In the genomic region with DNA sequence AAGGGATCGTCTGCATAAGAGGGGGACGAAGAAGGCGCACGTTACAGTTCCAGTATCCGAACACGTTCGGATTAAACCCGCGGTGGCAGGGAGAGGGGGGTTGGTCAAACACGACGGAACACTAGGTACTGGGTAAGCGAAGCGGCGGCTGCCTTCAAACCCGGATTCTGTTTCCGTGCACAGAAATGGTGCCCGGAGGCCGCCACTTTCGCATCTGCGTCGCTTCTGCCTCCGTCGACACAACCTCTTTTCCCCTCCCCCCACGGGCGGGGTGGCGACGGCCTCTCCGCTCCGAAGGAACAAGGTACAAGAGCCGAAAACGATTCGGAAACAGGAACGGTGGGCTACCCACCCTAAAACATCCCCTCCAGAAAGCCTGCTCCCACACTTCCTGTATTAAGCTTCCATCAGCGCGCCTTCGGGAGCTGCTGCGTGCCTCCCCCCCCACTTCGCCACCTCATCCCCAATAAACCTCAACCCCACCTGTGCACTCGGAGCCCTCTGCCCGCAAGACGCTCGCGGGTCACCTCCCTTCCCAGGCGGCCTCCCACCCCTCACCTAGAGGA, we compare ENCODE assay signal across 1 cellular context.
A peak's percentile ranks its signal among the peaks of the same experiment; 100 is the strongest.
TF ChIP-seq lines count a peak whose summit lies in the region.

No MANE protein-coding gene starts in this region.

TF ChIP-seq in IMR-90, 13 proteins besides CTCF, POLR2A, EP300 and RAD21:
- TF ChIP-seq MXI1 (IDR thresholded peaks at IDR 0.05; ENCODE audit: borderline replicate concordance, low read depth, low read length) (no peak; the same call in 1 of the 2 replicates), MAZ (IDR thresholded peaks at IDR 0.05; ENCODE audit: borderline replicate concordance, low read depth, low read length) (peak; percentile 25; the same call in 1 of the 2 replicates)
